In the genomic region with DNA sequence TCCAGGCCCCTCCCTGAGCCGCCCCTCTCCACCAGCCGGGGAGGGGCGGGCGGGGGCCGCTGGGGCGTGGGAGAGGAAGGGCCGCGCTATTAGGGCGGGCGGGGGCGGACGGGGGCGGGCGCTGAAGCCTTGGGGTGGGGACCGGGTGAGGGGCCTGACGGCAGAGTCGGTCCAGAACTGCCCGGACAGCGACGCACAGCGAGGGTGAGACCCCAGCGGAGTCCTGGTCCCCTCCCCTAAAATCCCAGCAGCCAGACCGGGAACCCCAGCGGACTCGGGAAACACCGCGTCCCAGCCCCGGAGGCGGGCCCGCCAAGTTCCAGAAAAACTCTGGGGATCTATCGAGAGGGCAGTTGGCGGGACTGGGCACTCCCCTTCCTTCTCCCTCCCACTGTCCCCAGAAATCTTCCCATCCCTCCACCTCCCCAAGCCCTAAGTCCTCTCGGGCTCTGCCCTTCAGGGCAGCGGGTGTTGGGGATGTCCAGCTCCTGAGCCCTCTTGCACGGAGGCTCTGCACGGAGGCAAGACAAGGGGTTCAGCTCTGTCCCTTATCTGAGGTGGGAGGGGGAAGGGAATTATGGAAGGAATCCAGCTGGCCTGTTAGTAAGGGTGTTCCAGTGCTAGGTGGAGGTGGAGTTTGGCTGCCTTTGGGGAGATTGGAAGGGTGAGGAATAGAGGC, we compare ENCODE assay signal across 1 cellular context.
TF ChIP-seq lines count a peak whose summit lies in the region.

Gene PRICKLE4 (plus strand): TSS at position 160 of the 679 bp plus-strand sequence. CDS start 2,692 bp downstream, outside the sequence.

TF ChIP-seq in K562, 482 proteins besides CTCF, POLR2A, EP300 and RAD21 (continued from another document and continues in another):
- peak; percentile 51; the same call in 1 of the 2 replicates for TF ChIP-seq PHF8 (IDR thresholded peaks at IDR 0.05; ENCODE audit: borderline replicate concordance, low read length)
- TF ChIP-seq TCF7L2 (IDR thresholded peaks at IDR 0.05; ENCODE audit: low read depth, low read length): no peak
- peak; percentile 44; the same call in 1 of the 2 replicates for TF ChIP-seq HDAC2 (IDR thresholded peaks at IDR 0.05)
- TF ChIP-seq TEAD4 (IDR thresholded peaks at IDR 0.05; ENCODE audit: low read length): peak; percentile 9; the same call in 1 of the 2 replicates
- TF ChIP-seq TEAD4 (CRISPR knock-in tag; IDR thresholded peaks at IDR 0.05; ENCODE audit: borderline replicate concordance): no peak
- TF ChIP-seq RBM15 (IDR thresholded peaks at IDR 0.05; ENCODE audit: insufficient read depth, low read length): no peak
- 0 out of 2 replicates have a peak, but pooled peaks have one; percentile 13 for TF ChIP-seq E2F3 (CRISPR knock-in tag; IDR thresholded peaks at IDR 0.05)
- peak; percentile 30; the same call in 1 of the 2 replicates for TF ChIP-seq TOE1 (IDR thresholded peaks at IDR 0.05; ENCODE audit: borderline replicate concordance)
- TF ChIP-seq TOE1 (CRISPR knock-in tag; IDR thresholded peaks at IDR 0.05; ENCODE audit: borderline replicate concordance, low read depth): no peak
- TF ChIP-seq SNRNP70 (optimal IDR thresholded peaks at IDR 0.05; ENCODE audit: low read depth, low read length): no peak
- TF ChIP-seq EGR1 (conservative IDR thresholded peaks at IDR 0.05): peak; percentile 50
- no peak for TF ChIP-seq ZNF282 (CRISPR knock-in tag; IDR thresholded peaks at IDR 0.05)
- TF ChIP-seq CHD2 (IDR thresholded peaks at IDR 0.05; ENCODE audit: low read depth, low read length): 0 out of 2 replicates have a peak, but pooled peaks have one; percentile 12
- TF ChIP-seq ELF4 (CRISPR knock-in tag; IDR thresholded peaks at IDR 0.05): 0 out of 2 replicates have a peak, but pooled peaks have one; percentile 65
- TF ChIP-seq RCOR1 (IDR thresholded peaks at IDR 0.05; ENCODE audit: borderline replicate concordance in 1 of 2, low read depth in 2 of 2, low read length in 2 of 2): 0 out of 4 replicates have a peak, but pooled peaks of 1 of the 2 experiments have one; percentile 14
- peak in 1 of 2 experiments; percentile 60; a peak in 2 of 4 replicates for TF ChIP-seq HDAC1 (IDR thresholded peaks at IDR 0.05)
- peak; percentile 3 for TF ChIP-seq FIP1L1 (IDR thresholded peaks at IDR 0.05; ENCODE audit: low read depth, low read length, poor library complexity, severe bottlenecking)
- no peak for TF ChIP-seq NCOA6 (IDR thresholded peaks at IDR 0.05)
- peak; percentile 10; the same call in 1 of the 2 replicates for TF ChIP-seq CXXC5 (CRISPR knock-in tag; IDR thresholded peaks at IDR 0.05)
- TF ChIP-seq RB1 (IDR thresholded peaks at IDR 0.05; ENCODE audit: low read depth): peak; percentile 55
- TF ChIP-seq SMARCE1 (IDR thresholded peaks at IDR 0.05): 0 out of 2 replicates have a peak, but pooled peaks have one; percentile 38
- TF ChIP-seq DPF2 (IDR thresholded peaks at IDR 0.05): 0 out of 2 replicates have a peak, but pooled peaks have one; percentile 14
- 0 out of 2 replicates have a peak, but pooled peaks have one; percentile 10 for TF ChIP-seq SMAD4 (CRISPR knock-in tag; conservative IDR thresholded peaks at IDR 0.05)
- TF ChIP-seq CTBP1 (IDR thresholded peaks at IDR 0.05; ENCODE audit: borderline replicate concordance): peak; percentile 68
- 0 out of 2 replicates have a peak, but pooled peaks have one; percentile 7 for TF ChIP-seq ZNF561 (CRISPR knock-in tag; conservative IDR thresholded peaks at IDR 0.05)
- TF ChIP-seq, protein P1, sequence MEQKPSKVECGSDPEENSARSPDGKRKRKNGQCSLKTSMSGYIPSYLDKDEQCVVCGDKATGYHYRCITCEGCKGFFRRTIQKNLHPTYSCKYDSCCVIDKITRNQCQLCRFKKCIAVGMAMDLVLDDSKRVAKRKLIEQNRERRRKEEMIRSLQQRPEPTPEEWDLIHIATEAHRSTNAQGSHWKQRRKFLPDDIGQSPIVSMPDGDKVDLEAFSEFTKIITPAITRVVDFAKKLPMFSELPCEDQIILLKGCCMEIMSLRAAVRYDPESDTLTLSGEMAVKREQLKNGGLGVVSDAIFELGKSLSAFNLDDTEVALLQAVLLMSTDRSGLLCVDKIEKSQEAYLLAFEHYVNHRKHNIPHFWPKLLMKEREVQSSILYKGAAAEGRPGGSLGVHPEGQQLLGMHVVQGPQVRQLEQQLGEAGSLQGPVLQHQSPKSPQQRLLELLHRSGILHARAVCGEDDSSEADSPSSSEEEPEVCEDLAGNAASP (IDR thresholded peaks at IDR 0.05): no peak
- TF ChIP-seq, protein P2, sequence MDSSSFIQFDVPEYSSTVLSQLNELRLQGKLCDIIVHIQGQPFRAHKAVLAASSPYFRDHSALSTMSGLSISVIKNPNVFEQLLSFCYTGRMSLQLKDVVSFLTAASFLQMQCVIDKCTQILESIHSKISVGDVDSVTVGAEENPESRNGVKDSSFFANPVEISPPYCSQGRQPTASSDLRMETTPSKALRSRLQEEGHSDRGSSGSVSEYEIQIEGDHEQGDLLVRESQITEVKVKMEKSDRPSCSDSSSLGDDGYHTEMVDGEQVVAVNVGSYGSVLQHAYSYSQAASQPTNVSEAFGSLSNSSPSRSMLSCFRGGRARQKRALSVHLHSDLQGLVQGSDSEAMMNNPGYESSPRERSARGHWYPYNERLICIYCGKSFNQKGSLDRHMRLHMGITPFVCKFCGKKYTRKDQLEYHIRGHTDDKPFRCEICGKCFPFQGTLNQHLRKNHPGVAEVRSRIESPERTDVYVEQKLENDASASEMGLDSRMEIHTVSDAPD (CRISPR knock-in tag; IDR thresholded peaks at IDR 0.05): no peak
- no peak for TF ChIP-seq PBX2 (CRISPR knock-in tag; IDR thresholded peaks at IDR 0.05; ENCODE audit: low read depth)
- no peak for TF ChIP-seq PBX2 (tag; conservative IDR thresholded peaks at IDR 0.05; ENCODE audit: low read depth)
- 0 out of 2 replicates have a peak, but pooled peaks have one; percentile 31 for TF ChIP-seq ZBTB17 (CRISPR knock-in tag; IDR thresholded peaks at IDR 0.05)
- 0 out of 2 replicates have a peak, but pooled peaks have one; percentile 34 for TF ChIP-seq ZFX (CRISPR knock-in tag; IDR thresholded peaks at IDR 0.05)
- TF ChIP-seq NFYB (IDR thresholded peaks at IDR 0.05; ENCODE audit: extremely low read depth, insufficient read length): no peak
- 0 out of 2 replicates have a peak, but pooled peaks have one; percentile 62 for TF ChIP-seq SMARCA5 (IDR thresholded peaks at IDR 0.05)
- peak; percentile 35; the same call in 1 of the 2 replicates for TF ChIP-seq SMARCA4 (IDR thresholded peaks at IDR 0.05)
- TF ChIP-seq UBTF (IDR thresholded peaks at IDR 0.05; ENCODE audit: borderline replicate concordance in 1 of 2, low read depth in 2 of 2, low read length in 2 of 2): peak; percentile 80 to 84; a peak in 3 of 4 replicates
- 0 out of 2 replicates have a peak, but pooled peaks have one; percentile 13 for TF ChIP-seq ESRRA (IDR thresholded peaks at IDR 0.05; ENCODE audit: borderline replicate concordance, low read depth)
- peak; percentile 79 for TF ChIP-seq NFIC (IDR thresholded peaks at IDR 0.05)
- TF ChIP-seq SAP30 (IDR thresholded peaks at IDR 0.05; ENCODE audit: borderline replicate concordance, insufficient read depth, low read depth, low read length, poor library complexity, severe bottlenecking): peak; percentile 25
- peak; percentile 56; the same call in 1 of the 2 replicates for TF ChIP-seq MTA3 (IDR thresholded peaks at IDR 0.05; ENCODE audit: borderline replicate concordance)
- peak in 1 of 2 experiments; percentile 65; a peak in 3 of 4 replicates for TF ChIP-seq MAZ (CRISPR knock-in tag; conservative IDR thresholded peaks at IDR 0.05 in 1 of 2, IDR thresholded peaks at IDR 0.05 in 1 of 2)
- peak in 1 of 2 experiments; percentile 15; a peak in 1 of 4 replicates for TF ChIP-seq MLLT1 (IDR thresholded peaks at IDR 0.05)
- TF ChIP-seq MED1 (CRISPR knock-in tag; IDR thresholded peaks at IDR 0.05; ENCODE audit: borderline replicate concordance): 0 out of 2 replicates have a peak, but pooled peaks have one; percentile 46
- TF ChIP-seq ELF1 (tag; IDR thresholded peaks at IDR 0.05): no peak
- peak; percentile 50 for TF ChIP-seq ZBTB7A (IDR thresholded peaks at IDR 0.05; ENCODE audit: borderline replicate concordance, control insufficient read depth, low read depth, low read length)
- TF ChIP-seq KDM2B (CRISPR knock-in tag; IDR thresholded peaks at IDR 0.05): 0 out of 2 replicates have a peak, but pooled peaks have one; percentile 47
